ENCODE assay signal across 28 cellular contexts in the genomic region with DNA sequence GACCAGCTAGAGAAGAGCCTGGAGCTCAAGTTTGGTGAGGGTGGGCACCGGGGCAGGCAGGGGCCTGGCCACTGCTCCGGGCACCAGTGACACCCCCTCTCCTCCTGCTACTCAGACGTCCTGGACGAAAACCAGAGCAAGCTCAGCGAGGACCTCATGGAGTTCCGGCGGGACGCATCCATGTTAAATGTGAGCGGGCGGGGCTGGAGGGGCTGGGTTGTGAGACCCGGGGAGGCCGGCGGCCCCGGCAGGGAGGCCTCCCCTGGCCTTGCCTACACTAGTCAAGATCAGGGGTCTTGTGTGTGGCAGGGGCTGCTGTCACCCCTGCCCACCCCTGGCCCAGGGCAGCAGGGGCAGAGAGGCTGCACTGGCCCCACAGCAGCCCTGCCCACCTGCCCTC. TPM values are rescaled to one million over a fixed set of nuclear protein-coding genes. Genes with fewer than 3 reads are reported as not detected.
"Had no signal": no experiment of that assay in that cellular context is flagged by ENCODE, and none has a peak within 500 bp of the region (broad histone marks: within the 10 kb centered on the region; RNA-seq: fewer than 3 reads in every experiment).

No MANE protein-coding gene starts in this region.

- H3K27ac Mint-ChIP-seq: stimulated activated effector memory CD8-positive, alpha-beta T cell treated with anti-CD3 and anti-CD28 coated beads, Interleukin-12 subunit alpha, Interleukin-12 subunit beta, amount 100 ng/mL, for 72 hours; stimulated activated naive B cell treated with anti-CD40 and anti-IgM and Interleukin-4, amounts not matched to agents 10 μg/mL and 1 μg/mL and 100 μg/mL, for 72 hours; stimulated activated naive CD8-positive, alpha-beta T cell treated with anti-CD3 and anti-CD28 coated beads, Interleukin-15, amount 100 ng/mL, for 72 hours; stimulated activated naive CD8-positive, alpha-beta T cell treated with anti-CD3 and anti-CD28 coated beads, Interleukin-15, Interleukin-2, amounts not matched to agents 100 ng/mL and 50 ng/mL, for 24 hours; type B pancreatic cell had no signal

- H3K27ac ChIP-seq: stomach, suprapubic skin, testis, thoracic aorta, thyroid gland, tibial artery, tibial nerve, transverse colon, upper lobe of left lung, upper lobe of right lung, uterus, vagina had no signal

- H3K4me1 Mint-ChIP-seq: stimulated activated effector memory CD8-positive, alpha-beta T cell treated with anti-CD3 and anti-CD28 coated beads, Interleukin-12 subunit alpha, Interleukin-12 subunit beta, amount 100 ng/mL, for 72 hours; stimulated activated naive CD8-positive, alpha-beta T cell treated with anti-CD3 and anti-CD28 coated beads, Interleukin-15, amount 100 ng/mL, for 72 hours had no signal

- H3K27me3 ChIP-seq: suprapubic skin, testis, thyroid gland, tibial nerve, transverse colon, upper lobe of left lung, upper lobe of right lung, uterus, vagina had no signal

- H3K27me3 Mint-ChIP-seq: stimulated activated naive B cell treated with anti-CD40 and anti-IgM and Interleukin-4, amounts not matched to agents 10 μg/mL and 1 μg/mL and 100 μg/mL, for 72 hours; stimulated activated naive CD8-positive, alpha-beta T cell treated with anti-CD3 and anti-CD28 coated beads, Interleukin-15, amount 100 ng/mL, for 72 hours; stimulated activated naive CD8-positive, alpha-beta T cell treated with anti-CD3 and anti-CD28 coated beads, Interleukin-15, Interleukin-2, amounts not matched to agents 100 ng/mL and 50 ng/mL, for 24 hours; type B pancreatic cell had no signal

- H3K9me3 Mint-ChIP-seq: stimulated activated effector memory CD8-positive, alpha-beta T cell treated with anti-CD3 and anti-CD28 coated beads, Interleukin-12 subunit alpha, Interleukin-12 subunit beta, amount 100 ng/mL, for 72 hours; stimulated activated naive B cell treated with anti-CD40 and anti-IgM and Interleukin-4, amounts not matched to agents 10 μg/mL and 1 μg/mL and 100 μg/mL, for 72 hours; stimulated activated naive CD8-positive, alpha-beta T cell treated with anti-CD3 and anti-CD28 coated beads, Interleukin-15, amount 100 ng/mL, for 72 hours; stimulated activated naive CD8-positive, alpha-beta T cell treated with anti-CD3 and anti-CD28 coated beads, Interleukin-15, Interleukin-2, amounts not matched to agents 100 ng/mL and 50 ng/mL, for 24 hours; type B pancreatic cell had no signal

- DNase-seq: stimulated activated CD4-positive, alpha-beta T cell treated with anti-CD3 and anti-CD28 coated beads, Interleukin-2, amount 100 ng/mL, for 24 hours; stimulated activated CD4-positive, alpha-beta T cell treated with anti-CD3 and anti-CD28 coated beads, Interleukin-4, amount 100 ng/mL, for 1 hour; stimulated activated CD4-positive, alpha-beta T cell treated with anti-CD3 and anti-CD28 coated beads, Interleukin-4, amount 100 ng/mL, for 24 hours; stimulated activated CD4-positive, alpha-beta T cell treated with anti-CD3 and anti-CD28 coated beads, Interleukin-4, amount 100 ng/mL, for 4 hours; stimulated activated CD8-positive, alpha-beta memory T cell treated with anti-CD3 and anti-CD28 coated beads, Interleukin-4, amount 100 ng/mL, for 48 hours; stimulated activated naive B cell treated with anti-CD40 and anti-IgM and Interleukin-4, amounts not matched to agents 10 μg/mL and 1 μg/mL and 100 μg/mL, for 72 hours; stimulated activated naive CD4-positive, alpha-beta T cell; stimulated activated naive CD4-positive, alpha-beta T cell treated with Interleukin-2 at 50 U/mL for 16 hours; stimulated activated naive CD8-positive, alpha-beta T cell treated with anti-CD3 and anti-CD28 coated beads, Interleukin-15, amount 100 ng/mL, for 72 hours; stimulated activated naive CD8-positive, alpha-beta T cell treated with anti-CD3 and anti-CD28 coated beads, Interleukin-15, Interleukin-2, amounts not matched to agents 100 U/mL and 50 U/mL, for 24 hours; stomach; substantia nigra; testis; thyroid gland; tibial artery; transverse colon; trophoblast cell; upper lobe of right lung; uterus had no signal

- H3K4me3 Mint-ChIP-seq: stimulated activated effector memory CD8-positive, alpha-beta T cell treated with anti-CD3 and anti-CD28 coated beads, Interleukin-12 subunit alpha, Interleukin-12 subunit beta, amount 100 ng/mL, for 72 hours; stimulated activated naive B cell treated with anti-CD40 and anti-IgM and Interleukin-4, amounts not matched to agents 10 μg/mL and 1 μg/mL and 100 μg/mL, for 72 hours; stimulated activated naive CD8-positive, alpha-beta T cell treated with anti-CD3 and anti-CD28 coated beads, Interleukin-15, amount 100 ng/mL, for 72 hours; stimulated activated naive CD8-positive, alpha-beta T cell treated with anti-CD3 and anti-CD28 coated beads, Interleukin-15, Interleukin-2, amounts not matched to agents 100 ng/mL and 50 ng/mL, for 24 hours; type B pancreatic cell had no signal

- ATAC-seq: stimulated activated effector memory CD8-positive, alpha-beta T cell treated with anti-CD3 and anti-CD28 coated beads, Interleukin-12 subunit alpha, Interleukin-12 subunit beta, amount 100 ng/mL, for 72 hours; stimulated activated naive B cell treated with anti-CD40 and anti-IgM and Interleukin-4, amounts not matched to agents 10 μg/mL and 1 μg/mL and 100 μg/mL, for 72 hours; stimulated activated naive CD8-positive, alpha-beta T cell treated with anti-CD3 and anti-CD28 coated beads, Interleukin-15, amount 100 ng/mL, for 72 hours; stimulated activated naive CD8-positive, alpha-beta T cell treated with anti-CD3 and anti-CD28 coated beads, Interleukin-15, Interleukin-2, amounts not matched to agents 100 U/mL and 50 U/mL, for 24 hours; upper lobe of right lung had no signal

- H3K4me1 ChIP-seq: suprapubic skin, testis, thyroid gland, transverse colon, upper lobe of right lung, uterus, vagina had no signal

- H3K9me3 ChIP-seq: stomach, suprapubic skin, testis, thoracic aorta, thyroid gland, tibial artery, tibial nerve, transverse colon, upper lobe of left lung, upper lobe of right lung, uterus, vagina had no signal

RNA-seq across cellular contexts. Expression of a gene that starts 23.0 kb away (rescaled TPM):
- total RNA-seq: subcutaneous adipose tissue, thoracic aorta had no signal

RNA-seq across cellular contexts. Expression of a gene that starts 24.9 kb away (rescaled TPM):
- total RNA-seq: thoracic aorta, tibial nerve had no signal
